In the genomic region with DNA sequence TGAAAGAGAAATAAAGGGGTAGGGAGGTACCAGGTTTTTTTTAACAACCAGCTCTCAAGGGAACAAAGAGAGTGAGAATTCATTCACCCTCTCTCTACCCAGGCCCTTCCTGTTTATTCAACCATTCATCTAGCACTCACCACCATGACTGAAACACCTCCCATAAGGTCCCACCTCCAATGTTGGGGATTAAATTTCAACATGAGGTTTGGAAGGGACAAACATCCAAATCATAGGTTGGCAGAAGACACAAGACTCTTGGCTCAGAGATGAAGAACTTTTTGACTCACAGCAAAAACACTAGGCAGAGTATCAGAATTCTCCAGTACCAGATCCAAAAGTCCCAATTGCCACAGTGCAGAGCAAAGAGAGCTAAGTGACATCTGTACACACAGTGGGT, we compare ENCODE assay signal across 1 cellular context.
TF ChIP-seq lines count a peak whose summit lies in the region.

No MANE protein-coding gene starts in this region.

TF ChIP-seq in GM12878, 131 proteins besides CTCF, POLR2A, EP300 and RAD21 (continued from another document):
- TF ChIP-seq, protein P1, sequence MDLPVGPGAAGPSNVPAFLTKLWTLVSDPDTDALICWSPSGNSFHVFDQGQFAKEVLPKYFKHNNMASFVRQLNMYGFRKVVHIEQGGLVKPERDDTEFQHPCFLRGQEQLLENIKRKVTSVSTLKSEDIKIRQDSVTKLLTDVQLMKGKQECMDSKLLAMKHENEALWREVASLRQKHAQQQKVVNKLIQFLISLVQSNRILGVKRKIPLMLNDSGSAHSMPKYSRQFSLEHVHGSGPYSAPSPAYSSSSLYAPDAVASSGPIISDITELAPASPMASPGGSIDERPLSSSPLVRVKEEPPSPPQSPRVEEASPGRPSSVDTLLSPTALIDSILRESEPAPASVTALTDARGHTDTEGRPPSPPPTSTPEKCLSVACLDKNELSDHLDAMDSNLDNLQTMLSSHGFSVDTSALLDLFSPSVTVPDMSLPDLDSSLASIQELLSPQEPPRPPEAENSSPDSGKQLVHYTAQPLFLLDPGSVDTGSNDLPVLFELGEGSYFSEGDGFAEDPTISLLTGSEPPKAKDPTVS (IDR thresholded peaks at IDR 0.05; ENCODE audit: low read depth, low read length) = no peak
- TF ChIP-seq SREBF2 (IDR thresholded peaks at IDR 0.05; ENCODE audit: low read length) (no peak), CBX3 (IDR thresholded peaks at IDR 0.05; ENCODE audit: borderline replicate concordance, low read depth) (no peak), ZNF384 (IDR thresholded peaks at IDR 0.05; ENCODE audit: borderline replicate concordance, low read depth, low read length) (no peak), RB1 (IDR thresholded peaks at IDR 0.05; ENCODE audit: borderline replicate concordance) (no peak), CBX5 (IDR thresholded peaks at IDR 0.05; ENCODE audit: low read depth) (no peak), MEF2B (IDR thresholded peaks at IDR 0.05; ENCODE audit: partially characterized antibody, poor library complexity, severe bottlenecking) (no peak), ZNF24 (IDR thresholded peaks at IDR 0.05) (no peak)
- TF ChIP-seq, protein P2, sequence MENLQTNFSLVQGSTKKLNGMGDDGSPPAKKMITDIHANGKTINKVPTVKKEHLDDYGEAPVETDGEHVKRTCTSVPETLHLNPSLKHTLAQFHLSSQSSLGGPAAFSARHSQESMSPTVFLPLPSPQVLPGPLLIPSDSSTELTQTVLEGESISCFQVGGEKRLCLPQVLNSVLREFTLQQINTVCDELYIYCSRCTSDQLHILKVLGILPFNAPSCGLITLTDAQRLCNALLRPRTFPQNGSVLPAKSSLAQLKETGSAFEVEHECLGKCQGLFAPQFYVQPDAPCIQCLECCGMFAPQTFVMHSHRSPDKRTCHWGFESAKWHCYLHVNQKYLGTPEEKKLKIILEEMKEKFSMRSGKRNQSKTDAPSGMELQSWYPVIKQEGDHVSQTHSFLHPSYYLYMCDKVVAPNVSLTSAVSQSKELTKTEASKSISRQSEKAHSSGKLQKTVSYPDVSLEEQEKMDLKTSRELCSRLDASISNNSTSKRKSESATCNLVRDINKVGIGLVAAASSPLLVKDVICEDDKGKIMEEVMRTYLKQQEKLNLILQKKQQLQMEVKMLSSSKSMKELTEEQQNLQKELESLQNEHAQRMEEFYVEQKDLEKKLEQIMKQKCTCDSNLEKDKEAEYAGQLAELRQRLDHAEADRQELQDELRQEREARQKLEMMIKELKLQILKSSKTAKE (IDR thresholded peaks at IDR 0.05; ENCODE audit: low read depth, poor library complexity, severe bottlenecking) = no peak
